Comparison of ENCODE assay signal across 4 cellular contexts in genomic region chr4:550268-550667, GRCh38. TPM values are rescaled to one million over a fixed set of nuclear protein-coding genes. Genes with fewer than 3 reads are reported as not detected.
"Had no signal": no experiment of that assay in that cellular context is flagged by ENCODE, and none has a peak within 500 bp of the region (broad histone marks: within the 10 kb centered on the region; RNA-seq: fewer than 3 reads in every experiment).

No MANE protein-coding gene starts in this region.

RNA-seq across cellular contexts. Expression of gene TMEM271, which starts 25.8 kb away (rescaled TPM):
- total RNA-seq: LHCN-M2, M059J, MCF 10A, NCI-H460 had no signal
